ENCODE assay signal across 8 cellular contexts in genomic region chr1:155085504-155086181, GRCh38. TPM values are rescaled to one million over a fixed set of nuclear protein-coding genes. Genes with fewer than 3 reads are reported as not detected.
DNase-seq lines count a peak whose midpoint lies in the region; ATAC-seq and TF ChIP-seq lines count a peak whose summit lies in the region.

No MANE protein-coding gene starts in this region.

- H3K27ac ChIP-seq in PC-3 (ENCODE audit: low read length) (peak overlapping the region; percentile 83), ovary (peak overlapping the region; percentile 66 to 69)

- H3K27ac Mint-ChIP-seq in activated T-helper 1 cell treated with anti-CD3 and anti-CD28 coated beads, Interleukin-12 subunit alpha, Interleukin-12 subunit beta, Interleukin-2, Interleukin-4 antibody, amounts not matched to agents 30 ng/mL and 10 ng/mL and 1 ng/mL, durations not matched to agents 14 hours and 24 hours and 36 hours: peak overlapping the region; percentile 94
- H3K27ac Mint-ChIP-seq in type B pancreatic cell: peak overlapping the region; percentile 95

- TF ChIP-seq POLR2A in ovary (IDR thresholded peaks at IDR 0.05): no peak

- H3F3A ChIP-seq in PC-3 (ENCODE audit: low read length, unreplicated experiment): no peaks in the 10 kb centered on the region

- peaks cover 27% of the 10 kb centered on the region for H3K27me3 Mint-ChIP-seq in activated T-helper 1 cell treated with anti-CD3 and anti-CD28 coated beads, Interleukin-12 subunit alpha, Interleukin-12 subunit beta, Interleukin-2, Interleukin-4 antibody, amounts not matched to agents 30 ng/mL and 10 ng/mL and 1 ng/mL, durations not matched to agents 14 hours and 24 hours and 36 hours (ENCODE audit: insufficient read depth)
- peaks cover 35% of the 10 kb centered on the region for H3K27me3 Mint-ChIP-seq in type B pancreatic cell

- H3K79me2 ChIP-seq in PC-3 (ENCODE audit: low read length): no peaks in the 10 kb centered on the region

- DNase-seq in H4 (ENCODE audit: low spot score): peak; percentile 55
- DNase-seq in PC-3: peak; percentile 85
- peak; percentile 59 for DNase-seq in activated T-helper 1 cell treated with anti-CD3 and anti-CD28 coated beads, Interleukin-12 subunit alpha, Interleukin-12 subunit beta, Interleukin-2, Interleukin-4 antibody, amounts not matched to agents 30 ng/mL and 10 ng/mL and 1 ng/mL, durations not matched to agents 14 hours and 24 hours and 36 hours (ENCODE audit: low spot score)
- peak in 1 of 2 donors; percentile 70 for DNase-seq in foreskin fibroblast
- DNase-seq in ovary: peak; percentile 58 to 75 (median 72)
- DNase-seq in type B pancreatic cell (ENCODE audit: extremely low spot score, unreplicated experiment): peak; percentile 73
- DNase-seq in DMS79 (lab: John Stamatoyannopoulos, UW): no peak

- POLR2A ChIA-PET in PC-3 (lab: Charles Lee; ENCODE audit: unreplicated experiment): interaction anchor here (0.6 to 0.7 kb wide), 2 partner anchors 34 to 35 kb away, joined by 14 to 27 read pairs; partner anchors contain the start of gene ADAM15

- TF ChIP-seq EP300 in ovary (IDR thresholded peaks at IDR 0.05): no peak

- peaks cover 34% of the 10 kb centered on the region for H3K4me1 Mint-ChIP-seq in activated T-helper 1 cell treated with anti-CD3 and anti-CD28 coated beads, Interleukin-12 subunit alpha, Interleukin-12 subunit beta, Interleukin-2, Interleukin-4 antibody, amounts not matched to agents 30 ng/mL and 10 ng/mL and 1 ng/mL, durations not matched to agents 14 hours and 24 hours and 36 hours (ENCODE audit: low read depth)
- peaks cover 25% of the 10 kb centered on the region for H3K4me1 Mint-ChIP-seq in type B pancreatic cell (ENCODE audit: unreplicated experiment)

- H3K9me3 ChIP-seq in PC-3 (ENCODE audit: low read length): no peaks in the 10 kb centered on the region
- no peaks in the 10 kb centered on the region for H3K9me3 ChIP-seq in ovary

- no peak for TF ChIP-seq CTCF in PC-3 (conservative IDR thresholded peaks at IDR 0.05; ENCODE audit: low read depth, low read length)
- TF ChIP-seq CTCF in foreskin fibroblast (IDR thresholded peaks at IDR 0.05; ENCODE audit: low read depth, low read length): no peak
- no peak for TF ChIP-seq CTCF in ovary (IDR thresholded peaks at IDR 0.05)
- TF ChIP-seq CTCF in type B pancreatic cell (conservative IDR thresholded peaks at IDR 0.05): no peak

- peaks cover 26% of the 10 kb centered on the region for H3K27me3 ChIP-seq in PC-3 (ENCODE audit: low read length)
- H3K27me3 ChIP-seq in ovary: peaks cover 12% of the 10 kb centered on the region

- H4K20me1 ChIP-seq in PC-3 (ENCODE audit: low read length): no peaks in the 10 kb centered on the region

- peak overlapping the region; percentile 99 for H3K4me2 ChIP-seq in PC-3 (ENCODE audit: low read length)

- intact Hi-C loops in PC-3 (cut with micrococcal nuclease) (loop anchor here (1.0 to 2.0 kb wide), 3 partner anchors 83 to 416 kb away; partner anchors contain the start of gene ZBTB7B), ovary (cut with DNase I) (loop anchor here in 1 of 4 donors (10.0 kb wide), 1 partner anchor 531 kb away; the partner anchor contains the start of gene UBE2Q1)
- intact Hi-C loops in activated T-helper 1 cell treated with anti-CD3 and anti-CD28 coated beads, Interleukin-12 subunit alpha, Interleukin-12 subunit beta, Interleukin-2, Interleukin-4 antibody, amounts not matched to agents 30 ng/mL and 10 ng/mL and 1 ng/mL, durations not matched to agents 14 hours and 24 hours and 36 hours (cut with micrococcal nuclease): loop anchor here (1.0 to 10.0 kb wide), 11 partner anchors 40 to 761 kb away; partner anchors contain the start of genes AQP10, ATP8B2, CKS1B and KRTCAP2

- peak overlapping the region; percentile 73 for H3K4me3 ChIP-seq in PC-3 (ENCODE audit: low read length)
- H3K4me3 ChIP-seq in foreskin fibroblast (ENCODE audit: low read depth in 1 of 2, low read length in 2 of 2): peak overlapping the region; percentile 65 to 94
- H3K4me3 ChIP-seq in ovary: peak overlapping the region; percentile 61

- H3K9me2 ChIP-seq in PC-3 (replicated peaks; ENCODE audit: low read length): no peaks in the 10 kb centered on the region

- H3K36me3 Mint-ChIP-seq in activated T-helper 1 cell treated with anti-CD3 and anti-CD28 coated beads, Interleukin-12 subunit alpha, Interleukin-12 subunit beta, Interleukin-2, Interleukin-4 antibody, amounts not matched to agents 30 ng/mL and 10 ng/mL and 1 ng/mL, durations not matched to agents 14 hours and 24 hours and 36 hours (ENCODE audit: low read depth): peaks cover 4% of the 10 kb centered on the region
- H3K36me3 Mint-ChIP-seq in type B pancreatic cell: no peaks in the 10 kb centered on the region

- H3K9ac ChIP-seq in PC-3 (ENCODE audit: low read length): peak overlapping the region; percentile 77

- H3K4me3 Mint-ChIP-seq in activated T-helper 1 cell treated with anti-CD3 and anti-CD28 coated beads, Interleukin-12 subunit alpha, Interleukin-12 subunit beta, Interleukin-2, Interleukin-4 antibody, amounts not matched to agents 30 ng/mL and 10 ng/mL and 1 ng/mL, durations not matched to agents 14 hours and 24 hours and 36 hours: peak overlapping the region; percentile 88
- peak overlapping the region; percentile 95 for H3K4me3 Mint-ChIP-seq in type B pancreatic cell

- 0 to 2% (median 1%) methylated on average over 29 to 35 of the region's 35 CpGs for WGBS in ovary, 3 donors

- H3K36me3 ChIP-seq in PC-3 (ENCODE audit: low read depth, low read length) (no peaks in the 10 kb centered on the region), ovary (no peaks in the 10 kb centered on the region)

- peak overlapping the region; percentile 96 for H2AFZ ChIP-seq in PC-3 (ENCODE audit: low read length)

- H3K4me1 ChIP-seq in PC-3 (ENCODE audit: insufficient read depth, low read length) (peaks cover 53% of the 10 kb centered on the region), ovary (ENCODE audit: insufficient read depth) (peaks cover 12% of the 10 kb centered on the region)

- BruUV-seq in PC-3 (replicated peaks; lab: Mats Ljungman, UMichigan): TSS peak; percentile 61

- ATAC-seq in PC-3 (peak; percentile 58), HG03108 (IDR thresholded peaks at IDR 0.05; ENCODE audit: unreplicated experiment) (no peak)

- CTCF ChIA-PET in PC-3 (lab: Charles Lee): interaction anchor here (0.6 to 1.8 kb wide), 18 partner anchors 15 to 732 kb away, joined by 3 to 41 read pairs (median 4); partner anchors contain the start of genes ADAM15, EFNA4 and KRTCAP2

- H3K9me3 Mint-ChIP-seq in activated T-helper 1 cell treated with anti-CD3 and anti-CD28 coated beads, Interleukin-12 subunit alpha, Interleukin-12 subunit beta, Interleukin-2, Interleukin-4 antibody, amounts not matched to agents 30 ng/mL and 10 ng/mL and 1 ng/mL, durations not matched to agents 14 hours and 24 hours and 36 hours: no peaks in the 10 kb centered on the region
- H3K9me3 Mint-ChIP-seq in type B pancreatic cell: no peaks in the 10 kb centered on the region

RNA-seq across cellular contexts. Expression of gene EFNA3, which starts 7.0 kb away (rescaled TPM):
- total RNA-seq in H4 (2014; rRNA removed; shearing (Covaris generic)): 7.5 and 9.5 TPM in 2 replicates
- total RNA-seq in PC-3 (2014; rRNA removed): 16.2 and 23.5 TPM in 2 replicates
- total RNA-seq in activated T-helper 1 cell treated with anti-CD3 and anti-CD28 coated beads, Interleukin-12 subunit alpha, Interleukin-12 subunit beta, Interleukin-2, Interleukin-4 antibody, amounts not matched to agents 30 ng/mL and 10 ng/mL and 1 ng/mL, durations not matched to agents 14 hours and 24 hours and 36 hours: 2.8 and 3.0 TPM in 2 replicates
- 1 to 10 TPM; 1.3 to 3.7 (median 2.4) TPM for total RNA-seq in ovary
- 1 to 10 TPM; 1.6 to 2.1 TPM for polyA plus RNA-seq in ovary
- 3.4 and 4.7 TPM in 2 replicates for total RNA-seq in type B pancreatic cell (ENCODE audit: low replicate concordance)

RNA-seq across cellular contexts. Expression of gene EFNA4, which starts 22.1 kb away (rescaled TPM):
- total RNA-seq in H4 (2014; rRNA removed; shearing (Covaris generic)): 24.4 and 26.9 TPM in 2 replicates
- total RNA-seq in PC-3 (2014; rRNA removed): 36.7 and 37.4 TPM in 2 replicates
- 5.7 and 6.8 TPM in 2 replicates for total RNA-seq in activated T-helper 1 cell treated with anti-CD3 and anti-CD28 coated beads, Interleukin-12 subunit alpha, Interleukin-12 subunit beta, Interleukin-2, Interleukin-4 antibody, amounts not matched to agents 30 ng/mL and 10 ng/mL and 1 ng/mL, durations not matched to agents 14 hours and 24 hours and 36 hours
- total RNA-seq in ovary: 10 to 100 TPM in 5 of 7 donors, 1 to 10 TPM in 2; 8.6 to 14.1 (median 12.2) TPM
- polyA plus RNA-seq in ovary: 10 to 100 TPM in 1 of 2 donors, 1 to 10 TPM in 1; 7.3 to 10.6 TPM
- total RNA-seq in type B pancreatic cell (ENCODE audit: low replicate concordance): 21.2 and 22.1 TPM in 2 replicates

RNA-seq across cellular contexts. Expression of gene ADAM15, which starts 34.5 kb away (rescaled TPM):
- 51.8 and 64.3 TPM in 2 replicates for total RNA-seq in H4 (2014; rRNA removed; shearing (Covaris generic))
- total RNA-seq in PC-3 (2014; rRNA removed) (334 and 384 TPM in 2 replicates), ovary (100 to 1,000 TPM in 1 of 7 donors, 10 to 100 TPM in 6; 34.8 to 149 (median 67.8) TPM), type B pancreatic cell (ENCODE audit: low replicate concordance) (61.9 and 69.0 TPM in 2 replicates)
- 82.9 and 86.8 TPM in 2 replicates for total RNA-seq in activated T-helper 1 cell treated with anti-CD3 and anti-CD28 coated beads, Interleukin-12 subunit alpha, Interleukin-12 subunit beta, Interleukin-2, Interleukin-4 antibody, amounts not matched to agents 30 ng/mL and 10 ng/mL and 1 ng/mL, durations not matched to agents 14 hours and 24 hours and 36 hours
- 10 to 100 TPM; 17.0 to 61.7 TPM for polyA plus RNA-seq in ovary

RNA-seq across cellular contexts. Expression of gene EFNA1, which starts 42.0 kb away (rescaled TPM):
- 14.6 and 28.0 TPM in 2 replicates for total RNA-seq in H4 (2014; rRNA removed; shearing (Covaris generic))
- total RNA-seq in PC-3 (2014; rRNA removed): 29.4 and 49.9 TPM in 2 replicates
- not detected in 2 replicates for total RNA-seq in activated T-helper 1 cell treated with anti-CD3 and anti-CD28 coated beads, Interleukin-12 subunit alpha, Interleukin-12 subunit beta, Interleukin-2, Interleukin-4 antibody, amounts not matched to agents 30 ng/mL and 10 ng/mL and 1 ng/mL, durations not matched to agents 14 hours and 24 hours and 36 hours
- 10 to 100 TPM; 12.1 to 51.6 (median 16.6) TPM for total RNA-seq in ovary
- 10 to 100 TPM; 18.6 to 27.3 TPM for polyA plus RNA-seq in ovary
- 26.1 and 69.9 TPM in 2 replicates for total RNA-seq in type B pancreatic cell (ENCODE audit: low replicate concordance)

RNA-seq across cellular contexts. Expression of gene SLC50A1, which starts 50.0 kb away (rescaled TPM):
- total RNA-seq in H4 (2014; rRNA removed; shearing (Covaris generic)): 35.8 and 40.5 TPM in 2 replicates
- total RNA-seq in PC-3 (2014; rRNA removed): 59.2 and 75.2 TPM in 2 replicates
- total RNA-seq in activated T-helper 1 cell treated with anti-CD3 and anti-CD28 coated beads, Interleukin-12 subunit alpha, Interleukin-12 subunit beta, Interleukin-2, Interleukin-4 antibody, amounts not matched to agents 30 ng/mL and 10 ng/mL and 1 ng/mL, durations not matched to agents 14 hours and 24 hours and 36 hours: 45.7 and 47.7 TPM in 2 replicates
- 10 to 100 TPM; 10.8 to 31.4 (median 16.8) TPM for total RNA-seq in ovary
- 10 to 100 TPM; 19.7 to 50.2 TPM for polyA plus RNA-seq in ovary
- 27.8 and 43.0 TPM in 2 replicates for total RNA-seq in type B pancreatic cell (ENCODE audit: low replicate concordance)
